Comparison of ENCODE assay signal across 31 cellular contexts in the genomic region with DNA sequence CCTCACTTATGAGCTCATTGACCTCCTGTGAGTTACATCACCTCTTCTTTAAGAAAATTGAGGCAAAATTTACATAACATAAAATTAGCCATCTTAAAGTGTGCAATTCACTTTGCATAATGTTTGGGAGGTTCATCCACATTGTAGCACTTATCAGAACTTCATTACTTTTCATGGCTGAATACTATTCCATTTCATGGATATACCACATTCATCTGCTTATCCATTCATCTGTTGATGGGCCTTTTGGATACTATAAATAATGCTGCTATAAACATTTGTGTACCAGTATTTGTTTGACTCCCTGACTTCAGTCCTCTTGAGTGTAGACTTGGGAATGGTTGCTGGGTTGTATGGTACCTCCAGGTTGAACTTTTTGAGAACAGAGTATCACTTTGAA.
"Had no signal": no experiment of that assay in that cellular context is flagged by ENCODE, and none has a peak within 500 bp of the region (broad histone marks: within the 10 kb centered on the region; RNA-seq: fewer than 3 reads in every experiment).

No MANE protein-coding gene starts in this region.

- ATAC-seq: activated naive CD4-positive, alpha-beta T cell treated with anti-CD3 and anti-CD28 coated beads, Interleukin-2, amount 50 U/mL, for 72 hours; activated T-cell treated with anti-CD3 and anti-CD28 coated beads, Interleukin-2, amount 50 U/mL, for 72 hours; foreskin keratinocyte; gastrocnemius medialis had no signal

- H3K27ac ChIP-seq: ascending aorta, breast epithelium, cardiac muscle cell, coronary artery, dorsolateral prefrontal cortex, foreskin keratinocyte, gastrocnemius medialis had no signal

- H3K4me3 Mint-ChIP-seq: activated CD4-positive, alpha-beta memory T cell treated with anti-CD3 and anti-CD28 coated beads, Interleukin-2, amount 10 ng/mL, durations not matched to agents 7 days and 5 days; activated CD4-positive, alpha-beta T cell treated with anti-CD3 and anti-CD28 coated beads, Interleukin-2, amount 10 ng/mL, durations not matched to agents 7 days and 5 days; activated naive CD4-positive, alpha-beta T cell treated with anti-CD3 and anti-CD28 coated beads, Interleukin-2, amount 10 ng/mL, durations not matched to agents 7 days and 5 days; activated naive CD8-positive, alpha-beta T cell treated with anti-CD3 and anti-CD28 coated beads, Interleukin-2, amount 10 ng/mL, durations not matched to agents 7 days and 5 days; activated T-cell treated with anti-CD3 and anti-CD28 coated beads, Interleukin-2, amount 50 U/mL, for 24 hours; activated T-cell treated with anti-CD3 and anti-CD28 coated beads, Interleukin-2, amount 50 U/mL, for 72 hours; brain; dendritic cell treated with granulocyte-macrophage colony-stimulating factor and Interleukin-4, amounts not matched to agents 40 ng/mL and 50 ng/mL, for 4 days had no signal

- H3K36me3 ChIP-seq: ascending aorta, breast epithelium, cardiac muscle cell, esophagus muscularis mucosa, gastrocnemius medialis had no signal

- H3K27me3 Mint-ChIP-seq: activated naive CD4-positive, alpha-beta T cell treated with anti-CD3 and anti-CD28 coated beads, Interleukin-2, amount 10 ng/mL, durations not matched to agents 7 days and 5 days had no signal

- H3K4me3 ChIP-seq: ascending aorta, breast epithelium, cardiac muscle cell, coronary artery, dorsolateral prefrontal cortex, esophagus muscularis mucosa, gastrocnemius medialis had no signal

- H3K27ac Mint-ChIP-seq: activated CD4-positive, alpha-beta memory T cell treated with anti-CD3 and anti-CD28 coated beads, Interleukin-2, amount 10 ng/mL, durations not matched to agents 7 days and 5 days; activated CD4-positive, alpha-beta T cell treated with anti-CD3 and anti-CD28 coated beads, Interleukin-2, amount 10 ng/mL, durations not matched to agents 7 days and 5 days; activated naive CD4-positive, alpha-beta T cell treated with anti-CD3 and anti-CD28 coated beads, Interleukin-2, amount 10 ng/mL, durations not matched to agents 7 days and 5 days; activated naive CD4-positive, alpha-beta T cell treated with anti-CD3 and anti-CD28 coated beads, Interleukin-2, amount 50 U/mL, for 72 hours; activated naive CD8-positive, alpha-beta T cell treated with anti-CD3 and anti-CD28 coated beads, Interleukin-2, amount 10 ng/mL, durations not matched to agents 7 days and 5 days; activated T-cell treated with anti-CD3 and anti-CD28 coated beads, Interleukin-2, amount 50 U/mL, for 24 hours; activated T-cell treated with anti-CD3 and anti-CD28 coated beads, Interleukin-2, amount 50 U/mL, for 72 hours; dendritic cell treated with granulocyte-macrophage colony-stimulating factor and Interleukin-4, amounts not matched to agents 40 ng/mL and 50 ng/mL, for 4 days had no signal

- H3K9me3 ChIP-seq: ascending aorta, gastrocnemius medialis had no signal

- H3K27me3 ChIP-seq: ascending aorta, breast epithelium, cardiac muscle cell, dorsolateral prefrontal cortex, esophagus muscularis mucosa, gastrocnemius medialis had no signal

- H3K4me1 Mint-ChIP-seq: activated CD4-positive, alpha-beta memory T cell treated with anti-CD3 and anti-CD28 coated beads, Interleukin-2, amount 10 ng/mL, durations not matched to agents 7 days and 5 days; activated CD4-positive, alpha-beta T cell treated with anti-CD3 and anti-CD28 coated beads, Interleukin-2, amount 10 ng/mL, durations not matched to agents 7 days and 5 days; activated naive CD4-positive, alpha-beta T cell treated with anti-CD3 and anti-CD28 coated beads, Interleukin-2, amount 10 ng/mL, durations not matched to agents 7 days and 5 days; activated naive CD8-positive, alpha-beta T cell treated with anti-CD3 and anti-CD28 coated beads, Interleukin-2, amount 10 ng/mL, durations not matched to agents 7 days and 5 days had no signal

- DNase-seq: activated CD4-positive, alpha-beta memory T cell treated with anti-CD3 and anti-CD28 coated beads, Interleukin-2, amount 10 ng/mL, durations not matched to agents 7 days and 5 days; activated CD4-positive, alpha-beta T cell treated with anti-CD3 and anti-CD28 coated beads for 1 hour; activated CD4-positive, alpha-beta T cell treated with anti-CD3 and anti-CD28 coated beads for 4 hours; activated CD4-positive, alpha-beta T cell treated with anti-CD3 and anti-CD28 coated beads, Interleukin-2, amount 10 ng/mL, durations not matched to agents 7 days and 5 days; activated CD4-positive, alpha-beta T cell treated with anti-CD3 and anti-CD28 coated beads, Interleukin-2, amount 50 U/mL, for 4 hours; activated CD8-positive, alpha-beta memory T cell treated with anti-CD3 and anti-CD28 coated beads, Interleukin-2, amount 50 U/mL, for 48 hours; activated gamma-delta T cell; activated naive CD4-positive, alpha-beta T cell; activated naive CD4-positive, alpha-beta T cell treated with anti-CD3 and anti-CD28 coated beads, Interleukin-2, amount 10 ng/mL, durations not matched to agents 7 days and 5 days; activated naive CD8-positive, alpha-beta T cell treated with anti-CD3 and anti-CD28 coated beads, Interleukin-2, amount 10 ng/mL, durations not matched to agents 7 days and 5 days; activated T-cell treated with anti-CD3 and anti-CD28 coated beads for 4 hours; activated T-cell treated with anti-CD3 and anti-CD28 coated beads, Interleukin-2, amount 50 U/mL, for 24 hours; activated T-cell treated with anti-CD3 and anti-CD28 coated beads, Interleukin-2, amount 50 U/mL, for 72 hours; central memory CD4-positive, alpha-beta T cell; cerebellar nuclear complex; effector memory CD4-positive, alpha-beta T cell; endodermal cell; erythroblast; foreskin keratinocyte; gastrocnemius medialis; glutamatergic neuron; T-helper 2 cell had no signal

- H3K4me1 ChIP-seq: ascending aorta, breast epithelium, foreskin keratinocyte, gastrocnemius medialis had no signal
